Comparison of ENCODE assay signal across 16 cellular contexts in genomic region chr12:124302807-124303578, GRCh38. TPM values are rescaled to one million over a fixed set of nuclear protein-coding genes. Genes with fewer than 3 reads are reported as not detected.
"Had no signal": no experiment of that assay in that cellular context is flagged by ENCODE, and none has a peak within 500 bp of the region (broad histone marks: within the 10 kb centered on the region; RNA-seq: fewer than 3 reads in every experiment).

No MANE protein-coding gene starts in this region.

- H3K4me3 Mint-ChIP-seq: activated naive CD8-positive, alpha-beta T cell treated with anti-CD3 and anti-CD28 coated beads, Interleukin-2, amount 50 U/mL, for 24 hours; activated T-helper 1 cell treated with anti-CD3 and anti-CD28 coated beads, Interleukin-12 subunit alpha, Interleukin-12 subunit beta, Interleukin-2, Interleukin-4 antibody, amounts not matched to agents 30 ng/mL and 10 ng/mL and 1 ng/mL, durations not matched to agents 14 hours and 24 hours and 36 hours; stimulated activated naive B cell treated with anti-CD40 and anti-IgM and Interleukin-4, amounts not matched to agents 10 μg/mL and 1 μg/mL and 100 μg/mL, for 72 hours had no signal

- ATAC-seq: activated naive CD8-positive, alpha-beta T cell treated with anti-CD3 and anti-CD28 coated beads, Interleukin-2, amount 50 U/mL, for 24 hours; gastrocnemius medialis; stimulated activated naive B cell treated with anti-CD40 and anti-IgM and Interleukin-4, amounts not matched to agents 10 μg/mL and 1 μg/mL and 100 μg/mL, for 72 hours had no signal

- H3K4me1 Mint-ChIP-seq: activated naive CD8-positive, alpha-beta T cell treated with anti-CD3 and anti-CD28 coated beads, Interleukin-2, amount 50 U/mL, for 24 hours; stimulated activated naive B cell treated with anti-CD40 and anti-IgM and Interleukin-4, amounts not matched to agents 10 μg/mL and 1 μg/mL and 100 μg/mL, for 72 hours had no signal

- H3K27me3 ChIP-seq: ascending aorta, gastrocnemius medialis, thyroid gland had no signal

- H3K9ac ChIP-seq: parathyroid adenoma had no signal

- H3K4me1 ChIP-seq: ascending aorta, gastrocnemius medialis, heart right ventricle, left ventricle myocardium inferior, parathyroid adenoma, thyroid gland had no signal

- DNase-seq: activated CD4-positive, CD25-positive, alpha-beta regulatory T cell treated with anti-CD3 and anti-CD28 coated beads, Interleukin-2, amount 50 U/mL, for 72 hours; activated naive CD8-positive, alpha-beta T cell treated with anti-CD3 and anti-CD28 coated beads, Interleukin-2, amount 50 U/mL, for 24 hours; dorsolateral prefrontal cortex; erythroblast; gastrocnemius medialis; heart right ventricle; left ventricle myocardium inferior; stimulated activated CD4-positive, alpha-beta T cell treated with anti-CD3 and anti-CD28 coated beads, Interleukin-4, amount 100 ng/mL, for 1 hour; stimulated activated naive B cell treated with anti-CD40 and anti-IgM and Interleukin-4, amounts not matched to agents 10 μg/mL and 1 μg/mL and 100 μg/mL, for 72 hours; SW 1271; thyroid gland had no signal

- H2AFZ ChIP-seq: parathyroid adenoma had no signal

- H3K27ac ChIP-seq: ascending aorta, dorsolateral prefrontal cortex, gastrocnemius medialis, heart right ventricle, left ventricle myocardium inferior, parathyroid adenoma, thyroid gland had no signal

- H3K9me3 Mint-ChIP-seq: activated naive CD8-positive, alpha-beta T cell treated with anti-CD3 and anti-CD28 coated beads, Interleukin-2, amount 50 U/mL, for 24 hours; activated T-helper 1 cell treated with anti-CD3 and anti-CD28 coated beads, Interleukin-12 subunit alpha, Interleukin-12 subunit beta, Interleukin-2, Interleukin-4 antibody, amounts not matched to agents 30 ng/mL and 10 ng/mL and 1 ng/mL, durations not matched to agents 14 hours and 24 hours and 36 hours; stimulated activated naive B cell treated with anti-CD40 and anti-IgM and Interleukin-4, amounts not matched to agents 10 μg/mL and 1 μg/mL and 100 μg/mL, for 72 hours had no signal

- H3K79me2 ChIP-seq: parathyroid adenoma had no signal

- H3K36me3 ChIP-seq: ascending aorta, gastrocnemius medialis, heart right ventricle, left ventricle myocardium inferior, thyroid gland had no signal

- H3K9me3 ChIP-seq: ascending aorta, gastrocnemius medialis, heart right ventricle, left ventricle myocardium inferior, thyroid gland had no signal

- H3K36me3 Mint-ChIP-seq: stimulated activated naive B cell treated with anti-CD40 and anti-IgM and Interleukin-4, amounts not matched to agents 10 μg/mL and 1 μg/mL and 100 μg/mL, for 72 hours had no signal

- H3K27ac Mint-ChIP-seq: activated naive CD8-positive, alpha-beta T cell treated with anti-CD3 and anti-CD28 coated beads, Interleukin-2, amount 50 U/mL, for 24 hours; activated T-helper 1 cell treated with anti-CD3 and anti-CD28 coated beads, Interleukin-12 subunit alpha, Interleukin-12 subunit beta, Interleukin-2, Interleukin-4 antibody, amounts not matched to agents 30 ng/mL and 10 ng/mL and 1 ng/mL, durations not matched to agents 14 hours and 24 hours and 36 hours; stimulated activated naive B cell treated with anti-CD40 and anti-IgM and Interleukin-4, amounts not matched to agents 10 μg/mL and 1 μg/mL and 100 μg/mL, for 72 hours had no signal

- H3K4me3 ChIP-seq: ascending aorta, dorsolateral prefrontal cortex, gastrocnemius medialis, heart right ventricle, left ventricle myocardium inferior, thyroid gland had no signal

RNA-seq across cellular contexts. Expression of gene RFLNA, which starts 8.1 kb away (rescaled TPM):
- total RNA-seq: activated CD8-positive, alpha-beta memory T cell treated with anti-CD3 and anti-CD28 coated beads for 36 hours; activated T-helper 1 cell treated with anti-CD3 and anti-CD28 coated beads, Interleukin-12 subunit alpha, Interleukin-12 subunit beta, Interleukin-2, Interleukin-4 antibody, amounts not matched to agents 30 ng/mL and 10 ng/mL and 1 ng/mL, durations not matched to agents 14 hours and 24 hours and 36 hours; ascending aorta; T-helper 2 cell treated with Interferon-gamma antibody and Interleukin-4, amounts not matched to agents 100 ng/mL and 5 ng/mL, for 36 hours had no signal
